ENCODE assay signal across 13 cellular contexts in the genomic region with DNA sequence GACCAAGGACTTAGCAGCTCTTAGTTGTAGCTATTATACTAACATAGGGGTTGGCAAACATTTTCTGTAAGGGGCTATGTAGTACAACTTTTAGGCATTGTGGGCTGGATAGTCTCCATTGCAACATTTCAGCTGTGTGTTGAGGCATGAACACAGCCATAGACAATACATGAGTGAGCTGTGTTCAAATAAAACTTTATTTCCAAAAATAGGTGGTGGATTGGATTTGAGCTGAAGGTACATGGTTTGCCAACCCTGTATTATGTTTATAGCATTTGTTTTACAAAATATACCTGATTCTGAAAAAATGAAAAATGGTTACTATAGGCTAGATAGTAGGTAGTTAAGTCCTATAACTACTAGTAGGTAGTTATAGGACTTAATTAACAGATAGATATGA. TPM values are rescaled to one million over a fixed set of nuclear protein-coding genes. Genes with fewer than 3 reads are reported as not detected.
A peak's percentile ranks its signal among the peaks of the same experiment; 100 is the strongest.
DNase-seq lines count a peak whose midpoint lies in the region; ATAC-seq, FAIRE-seq and TF ChIP-seq lines count a peak whose summit lies in the region.
"Had no signal": no experiment of that assay in that cellular context is flagged by ENCODE, and none has a peak within 500 bp of the region (broad histone marks: within the 10 kb centered on the region; RNA-seq: fewer than 3 reads in every experiment).

No MANE protein-coding gene starts in this region.

- peak; percentile 94 for FAIRE-seq in HTR-8/SVneo (lab: Jason Lieb, UNC)

- TF ChIP-seq CTCF in GM13977 (IDR thresholded peaks at IDR 0.05; ENCODE audit: extremely low read depth, insufficient read depth, missing control alignments) = no peak

- no peaks in the 10 kb centered on the region for H3K27me3 Mint-ChIP-seq in activated CD4-positive, alpha-beta T cell treated with anti-CD3 and anti-CD28 coated beads, Interleukin-2, amount 10 ng/mL, durations not matched to agents 24 days and 14 days
- no peaks in the 10 kb centered on the region for H3K27me3 Mint-ChIP-seq in immature natural killer cell (ENCODE audit: low read depth in 3 of 3)
- H3K27me3 Mint-ChIP-seq: CD8-positive, alpha-beta memory T cell had no signal

- H3K4me3 Mint-ChIP-seq in activated CD4-positive, alpha-beta T cell treated with anti-CD3 and anti-CD28 coated beads, Interleukin-2, amount 10 ng/mL, durations not matched to agents 24 days and 14 days = no peak overlapping the region
- no peak overlapping the region for H3K4me3 Mint-ChIP-seq in immature natural killer cell
- H3K4me3 Mint-ChIP-seq in stimulated activated effector memory CD8-positive, alpha-beta T cell treated with anti-CD3 and anti-CD28 coated beads, Interleukin-12 subunit alpha, Interleukin-12 subunit beta, amount 100 ng/mL, for 72 hours = no peak overlapping the region
- H3K4me3 Mint-ChIP-seq: CD8-positive, alpha-beta memory T cell; GM23338 had no signal

- H3K9me3 Mint-ChIP-seq in activated CD4-positive, alpha-beta T cell treated with anti-CD3 and anti-CD28 coated beads, Interleukin-2, amount 10 ng/mL, durations not matched to agents 24 days and 14 days = no peaks in the 10 kb centered on the region
- no peaks in the 10 kb centered on the region for H3K9me3 Mint-ChIP-seq in immature natural killer cell
- no peaks in the 10 kb centered on the region for H3K9me3 Mint-ChIP-seq in stimulated activated effector memory CD8-positive, alpha-beta T cell treated with anti-CD3 and anti-CD28 coated beads, Interleukin-12 subunit alpha, Interleukin-12 subunit beta, amount 100 ng/mL, for 72 hours
- H3K9me3 Mint-ChIP-seq: CD8-positive, alpha-beta memory T cell; GM23338 had no signal

- H3K4me1 Mint-ChIP-seq in activated CD4-positive, alpha-beta T cell treated with anti-CD3 and anti-CD28 coated beads, Interleukin-2, amount 10 ng/mL, durations not matched to agents 24 days and 14 days = peaks cover 4% of the 10 kb centered on the region
- peaks cover 7 to 28% of the 10 kb centered on the region in 2 donors for H3K4me1 Mint-ChIP-seq in immature natural killer cell
- H3K4me1 Mint-ChIP-seq in stimulated activated effector memory CD8-positive, alpha-beta T cell treated with anti-CD3 and anti-CD28 coated beads, Interleukin-12 subunit alpha, Interleukin-12 subunit beta, amount 100 ng/mL, for 72 hours = peaks cover 6% of the 10 kb centered on the region

- no peak for ATAC-seq in stimulated activated effector memory CD8-positive, alpha-beta T cell treated with anti-CD3 and anti-CD28 coated beads, Interleukin-12 subunit alpha, Interleukin-12 subunit beta, amount 100 ng/mL, for 72 hours
- ATAC-seq: GM23338 had no signal

- in situ Hi-C loops in GM13977 (cut with MboI; ENCODE audit: low pct_unique_long_range_greater_than_20kb, low sequenced_read_pairs, unreplicated experiment) = no loop called here

- intact Hi-C loops in activated CD4-positive, alpha-beta T cell treated with anti-CD3 and anti-CD28 coated beads, Interleukin-2, amount 10 ng/mL, durations not matched to agents 24 days and 14 days (cut with micrococcal nuclease) = no loop called here

- H3K27ac Mint-ChIP-seq in activated CD4-positive, alpha-beta T cell treated with anti-CD3 and anti-CD28 coated beads, Interleukin-2, amount 10 ng/mL, durations not matched to agents 24 days and 14 days = peak overlapping the region; percentile 49
- peak overlapping the region in 4 of 6 donors; percentile 4 to 59 (median 50) for H3K27ac Mint-ChIP-seq in immature natural killer cell
- H3K27ac Mint-ChIP-seq in stimulated activated effector memory CD8-positive, alpha-beta T cell treated with anti-CD3 and anti-CD28 coated beads, Interleukin-12 subunit alpha, Interleukin-12 subunit beta, amount 100 ng/mL, for 72 hours = peak overlapping the region; percentile 45
- H3K27ac Mint-ChIP-seq: GM23338 had no signal

- DNase-seq in activated CD4-positive, alpha-beta T cell treated with anti-CD3 and anti-CD28 coated beads, Interleukin-2, amount 10 ng/mL, durations not matched to agents 24 days and 14 days = no peak
- DNase-seq in activated CD4-positive, alpha-beta T cell treated with anti-CD3 and anti-CD28 coated beads for 48 hours = no peak
- DNase-seq in HTR-8/SVneo (ENCODE audit: insufficient read length, low spot score) (no peak), immature natural killer cell (no peak), GM13977 (ENCODE audit: low spot score) (no peak)
- no peak for DNase-seq in stimulated activated effector memory CD8-positive, alpha-beta T cell treated with anti-CD3 and anti-CD28 coated beads, Interleukin-12 subunit alpha, Interleukin-12 subunit beta, amount 100 ng/mL, for 72 hours (ENCODE audit: low spot score in 2 of 2)
- DNase-seq in stimulated activated CD4-positive, alpha-beta T cell treated with anti-CD3 and anti-CD28 coated beads, Interleukin-1b, Interleukin-23, amount 100 ng/mL, for 48 hours = no peak
- DNase-seq: 8988T; AML-193; CD8-positive, alpha-beta memory T cell; DMS 273 treated with DMSO at 0.1 percent for 48 hours; H7 had no signal

- H3K36me3 Mint-ChIP-seq in activated CD4-positive, alpha-beta T cell treated with anti-CD3 and anti-CD28 coated beads, Interleukin-2, amount 10 ng/mL, durations not matched to agents 24 days and 14 days (ENCODE audit: low read depth) = peaks cover 26% of the 10 kb centered on the region
- peaks cover 12 to 14% (median 12%) of the 10 kb centered on the region in 3 donors for H3K36me3 Mint-ChIP-seq in immature natural killer cell
- H3K36me3 Mint-ChIP-seq in stimulated activated effector memory CD8-positive, alpha-beta T cell treated with anti-CD3 and anti-CD28 coated beads, Interleukin-12 subunit alpha, Interleukin-12 subunit beta, amount 100 ng/mL, for 72 hours = peaks cover 72% of the 10 kb centered on the region

RNA-seq across cellular contexts. Expression of a gene that starts 40.5 kb away (rescaled TPM):
- total RNA-seq in activated CD4-positive, alpha-beta T cell treated with anti-CD3 and anti-CD28 coated beads, Interleukin-2, amount 10 ng/mL, durations not matched to agents 24 days and 14 days = 94.5 and 102 TPM in 2 replicates
- polyA plus RNA-seq in immature natural killer cell = 10 to 100 TPM; 15.7 to 26.2 (median 16.5) TPM
